Comparison of ENCODE assay signal across 9 cellular contexts in the genomic region with DNA sequence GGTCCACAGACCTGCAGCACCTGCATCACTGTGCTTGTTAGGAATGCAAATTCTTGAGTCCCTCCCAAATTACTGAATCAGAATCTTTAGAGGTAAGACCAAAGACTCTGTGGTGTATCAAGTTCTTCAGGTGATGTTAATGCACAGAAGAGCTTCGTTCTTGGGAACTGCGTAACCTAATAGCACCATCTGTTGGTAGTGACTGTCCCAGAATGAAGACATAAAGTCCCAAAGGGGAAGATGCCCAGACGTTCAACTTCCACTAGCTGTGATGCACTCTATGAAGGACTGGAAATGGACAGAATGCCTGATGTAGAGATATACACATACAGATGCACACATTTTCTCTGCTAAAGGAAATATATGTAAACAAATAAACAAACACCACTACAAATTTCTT.
DNase-seq lines count a peak whose midpoint lies in the region; ATAC-seq and TF ChIP-seq lines count a peak whose summit lies in the region.
"Had no signal": no experiment of that assay in that cellular context is flagged by ENCODE, and none has a peak within 500 bp of the region (broad histone marks: within the 10 kb centered on the region; RNA-seq: fewer than 3 reads in every experiment).

No MANE protein-coding gene starts in this region.

- peak; percentile 72 for TF ChIP-seq CTCF in brain microvascular endothelial cell (IDR thresholded peaks at IDR 0.05; ENCODE audit: low read depth, low read length, missing control alignments)
- TF ChIP-seq CTCF in right lobe of liver (IDR thresholded peaks at IDR 0.05): peak; percentile 26 to 57 (median 47)

- H3K27me3 ChIP-seq in brain microvascular endothelial cell (replicated peaks) (no peaks in the 10 kb centered on the region), right lobe of liver (no peaks in the 10 kb centered on the region)

- no peaks in the 10 kb centered on the region for H3K4me1 ChIP-seq in right lobe of liver

- ATAC-seq in HG02642 (IDR thresholded peaks at IDR 0.05; ENCODE audit: poor library complexity, unreplicated experiment): peak; percentile 74
- peak; percentile 81 to 88 (median 84) for ATAC-seq in right lobe of liver

- in situ Hi-C loops in brain microvascular endothelial cell (cut with HindIII; ENCODE audit: low pct_ligation_motif_present, low sequenced_read_pairs): no loop called here

- H3K4me1 Mint-ChIP-seq in activated CD4-positive, alpha-beta T cell treated with anti-CD3 and anti-CD28 coated beads, Interleukin-2, amount 10 ng/mL, durations not matched to agents 7 days and 5 days: no peaks in the 10 kb centered on the region
- H3K4me1 Mint-ChIP-seq: CD4-positive, CD25-positive, alpha-beta regulatory T cell had no signal

- POLR2A ChIA-PET in activated CD4-positive, alpha-beta T cell treated with anti-CD3 and anti-CD28 coated beads, Interleukin-2, amount 10 ng/mL, durations not matched to agents 7 days and 5 days (lab: Charles Lee): no interaction called here

- no peaks in the 10 kb centered on the region for H3K36me3 Mint-ChIP-seq in activated CD4-positive, alpha-beta T cell treated with anti-CD3 and anti-CD28 coated beads, Interleukin-2, amount 10 ng/mL, durations not matched to agents 7 days and 5 days (ENCODE audit: low read depth)
- H3K36me3 Mint-ChIP-seq: CD4-positive, CD25-positive, alpha-beta regulatory T cell had no signal

- no peak overlapping the region for H3K4me3 Mint-ChIP-seq in activated CD4-positive, alpha-beta T cell treated with anti-CD3 and anti-CD28 coated beads, Interleukin-2, amount 10 ng/mL, durations not matched to agents 7 days and 5 days
- H3K4me3 Mint-ChIP-seq: CD4-positive, CD25-positive, alpha-beta regulatory T cell had no signal

- H3K9me3 Mint-ChIP-seq in activated CD4-positive, alpha-beta T cell treated with anti-CD3 and anti-CD28 coated beads, Interleukin-2, amount 10 ng/mL, durations not matched to agents 7 days and 5 days: no peaks in the 10 kb centered on the region

- H3K27ac ChIP-seq in brain microvascular endothelial cell (no peak overlapping the region), right lobe of liver (no peak overlapping the region)

- WGBS in right lobe of liver (ENCODE audit: insufficient coverage, low coverage, low lambda C conversion rate, missing lambda C conversion rate): 9% methylated on average over 3 of the region's 3 CpGs

- H3K4me3 ChIP-seq in brain microvascular endothelial cell (ENCODE audit: low read depth, low read length): no peak overlapping the region
- no peak overlapping the region for H3K4me3 ChIP-seq in right lobe of liver

- H3K27ac Mint-ChIP-seq in activated CD4-positive, alpha-beta T cell treated with anti-CD3 and anti-CD28 coated beads, Interleukin-2, amount 10 ng/mL, durations not matched to agents 7 days and 5 days: no peak overlapping the region
- H3K27ac Mint-ChIP-seq: CD4-positive, CD25-positive, alpha-beta regulatory T cell had no signal

- no peaks in the 10 kb centered on the region for H3K27me3 Mint-ChIP-seq in activated CD4-positive, alpha-beta T cell treated with anti-CD3 and anti-CD28 coated beads, Interleukin-2, amount 10 ng/mL, durations not matched to agents 7 days and 5 days
- H3K27me3 Mint-ChIP-seq: CD4-positive, CD25-positive, alpha-beta regulatory T cell had no signal

- H3K9me3 ChIP-seq in right lobe of liver: no peaks in the 10 kb centered on the region

- no peaks in the 10 kb centered on the region for H3K36me3 ChIP-seq in brain microvascular endothelial cell (replicated peaks)
- no peaks in the 10 kb centered on the region for H3K36me3 ChIP-seq in right lobe of liver

- intact Hi-C loops in right lobe of liver (cut with DNase I): no loop called here

- TF ChIP-seq POLR2A in right lobe of liver (IDR thresholded peaks at IDR 0.05): no peak

- CTCF ChIA-PET in activated CD4-positive, alpha-beta T cell treated with anti-CD3 and anti-CD28 coated beads, Interleukin-2, amount 10 ng/mL, durations not matched to agents 7 days and 5 days (lab: Charles Lee): no interaction called here

- DNase-seq in NCI-H345 (lab: John Stamatoyannopoulos, UW): peak; percentile 36
- DNase-seq in NCI-H345 treated with DMSO at 0.1 percent for 48 hours (lab: John Stamatoyannopoulos, UW; ENCODE audit: unreplicated experiment): no peak
- DNase-seq in NCI-H1694 treated with DMSO at 0.1 percent for 48 hours (lab: John Stamatoyannopoulos, UW): peak; percentile 50
- DNase-seq in brain microvascular endothelial cell: peak; percentile 11
- no peak for DNase-seq in right lobe of liver
- no peak for DNase-seq in activated CD4-positive, alpha-beta T cell treated with anti-CD3 and anti-CD28 coated beads, Interleukin-2, amount 10 ng/mL, durations not matched to agents 7 days and 5 days
- DNase-seq in activated CD8-positive, alpha-beta memory T cell treated with anti-CD3 and anti-CD28 coated beads, Interleukin-2, amount 50 U/mL, for 4 hours: no peak
- DNase-seq: CD4-positive, CD25-positive, alpha-beta regulatory T cell had no signal

Comparison
In these comparisons a context has a peak if more than half of its experiments do, and no peak if none do; other contexts are left out.
1. DNase-seq: peak in NCI-H345 (single experiment), NCI-H1694 treated with DMSO at 0.1 percent for 48 hours (single experiment) and brain microvascular endothelial cell (single experiment); none in NCI-H345 treated with DMSO at 0.1 percent for 48 hours (single experiment), right lobe of liver (0 of 3), activated CD4-positive, alpha-beta T cell treated with anti-CD3 and anti-CD28 coated beads, Interleukin-2, amount 10 ng/mL, durations not matched to agents 7 days and 5 days (single experiment) and activated CD8-positive, alpha-beta memory T cell treated with anti-CD3 and anti-CD28 coated beads, Interleukin-2, amount 50 U/mL, for 4 hours (single experiment).